Comparison of ENCODE assay signal across 9 cellular contexts in genomic region chr11:18615628-18616392, GRCh38. TPM values are rescaled to one million over a fixed set of nuclear protein-coding genes. Genes with fewer than 3 reads are reported as not detected.
DNase-seq lines count a peak whose midpoint lies in the region; ATAC-seq and TF ChIP-seq lines count a peak whose summit lies in the region.
"Had no signal": no experiment of that assay in that cellular context is flagged by ENCODE, and none has a peak within 500 bp of the region (broad histone marks: within the 10 kb centered on the region; RNA-seq: fewer than 3 reads in every experiment).

No MANE protein-coding gene starts in this region.

- H3K27ac Mint-ChIP-seq in activated naive CD8-positive, alpha-beta T cell treated with anti-CD3 and anti-CD28 coated beads, Interleukin-2, amount 10 ng/mL, durations not matched to agents 7 days and 5 days = peak overlapping the region; percentile 63

- ATAC-seq in HG03378 (IDR thresholded peaks at IDR 0.05; ENCODE audit: unreplicated experiment) = peak; percentile 96
- ATAC-seq in activated naive CD8-positive, alpha-beta T cell treated with anti-CD3 and anti-CD28 coated beads, Interleukin-2, amount 10 ng/mL, durations not matched to agents 7 days and 5 days (ENCODE audit: low read depth) = peak; percentile 65
- ATAC-seq: sciatic nerve had no signal

- peak overlapping the region; percentile 24 for H3K4me3 Mint-ChIP-seq in activated naive CD8-positive, alpha-beta T cell treated with anti-CD3 and anti-CD28 coated beads, Interleukin-2, amount 10 ng/mL, durations not matched to agents 7 days and 5 days

- no peaks in the 10 kb centered on the region for H3K9me3 Mint-ChIP-seq in activated naive CD8-positive, alpha-beta T cell treated with anti-CD3 and anti-CD28 coated beads, Interleukin-2, amount 10 ng/mL, durations not matched to agents 7 days and 5 days

- H3K27me3 ChIP-seq in GM06990 (replicated peaks; ENCODE audit: control insufficient read depth, insufficient read depth, low read length) = no peaks in the 10 kb centered on the region

- H3K4me3 ChIP-seq in GM06990 (replicated peaks; ENCODE audit: low read depth, low read length) = no peak overlapping the region

- peaks cover 21% of the 10 kb centered on the region for H3K36me3 Mint-ChIP-seq in activated naive CD8-positive, alpha-beta T cell treated with anti-CD3 and anti-CD28 coated beads, Interleukin-2, amount 10 ng/mL, durations not matched to agents 7 days and 5 days

- no peak for TF ChIP-seq CTCF in GM06990 (IDR thresholded peaks at IDR 0.05; ENCODE audit: insufficient read depth, low read length, poor library complexity, severe bottlenecking)
- no peak for TF ChIP-seq CTCF in GM20000 (IDR thresholded peaks at IDR 0.05; ENCODE audit: extremely low read depth, missing control alignments)

- H3K36me3 ChIP-seq in GM06990 (ENCODE audit: control insufficient read depth, insufficient read depth, low read length) = peaks cover 10% of the 10 kb centered on the region

- peaks cover 36% of the 10 kb centered on the region for H3K4me1 Mint-ChIP-seq in activated naive CD8-positive, alpha-beta T cell treated with anti-CD3 and anti-CD28 coated beads, Interleukin-2, amount 10 ng/mL, durations not matched to agents 7 days and 5 days

- peak; percentile 81 for DNase-seq in GM06990 (ENCODE audit: extremely low read depth, insufficient read length)
- DNase-seq in GM20000 (ENCODE audit: low spot score) = peak; percentile 75
- DNase-seq in activated naive CD8-positive, alpha-beta T cell treated with anti-CD3 and anti-CD28 coated beads, Interleukin-2, amount 10 ng/mL, durations not matched to agents 7 days and 5 days = no peak
- DNase-seq in DMS153 treated with DMSO at 0.1 percent for 48 hours (lab: John Stamatoyannopoulos, UW; ENCODE audit: unreplicated experiment) = no peak
- no peak for DNase-seq in globus pallidus (ENCODE audit: low spot score)
- DNase-seq in NCI-H748 treated with DMSO at 0.1 percent for 48 hours (lab: John Stamatoyannopoulos, UW) = no peak
- no peak for DNase-seq in HuH-7.5 (ENCODE audit: low spot score)

- POLR2A ChIA-PET in activated naive CD8-positive, alpha-beta T cell treated with anti-CD3 and anti-CD28 coated beads, Interleukin-2, amount 10 ng/mL, durations not matched to agents 7 days and 5 days (lab: Charles Lee) = interaction anchor here (0.7 to 4.9 kb wide), 3 partner anchors 17 to 90 kb away, joined by 3 to 50 read pairs (median 3); partner anchors contain the start of gene SPTY2D1

- H3K27me3 Mint-ChIP-seq in activated naive CD8-positive, alpha-beta T cell treated with anti-CD3 and anti-CD28 coated beads, Interleukin-2, amount 10 ng/mL, durations not matched to agents 7 days and 5 days = no peaks in the 10 kb centered on the region

RNA-seq across cellular contexts. Expression of gene MISFA, which starts 16.2 kb away (rescaled TPM):
- 1 to 10 TPM; 1.4 to 2.2 TPM for total RNA-seq in activated naive CD8-positive, alpha-beta T cell treated with anti-CD3 and anti-CD28 coated beads, Interleukin-2, amount 10 ng/mL, durations not matched to agents 7 days and 5 days

RNA-seq across cellular contexts. Expression of gene SPTY2D1, which starts 18.3 kb away (rescaled TPM):
- 10 to 100 TPM; 27.8 to 27.9 TPM for total RNA-seq in activated naive CD8-positive, alpha-beta T cell treated with anti-CD3 and anti-CD28 coated beads, Interleukin-2, amount 10 ng/mL, durations not matched to agents 7 days and 5 days

RNA-seq across cellular contexts. Expression of gene UEVLD, which starts 27.3 kb away (rescaled TPM):
- total RNA-seq in activated naive CD8-positive, alpha-beta T cell treated with anti-CD3 and anti-CD28 coated beads, Interleukin-2, amount 10 ng/mL, durations not matched to agents 7 days and 5 days = 10 to 100 TPM; 16.4 to 16.5 TPM

Comparison
In these comparisons a context has a peak if more than half of its experiments do, and no peak if none do; other contexts are left out.
1. DNase-seq: peak in GM06990 (single experiment) and GM20000 (single experiment); none in activated naive CD8-positive, alpha-beta T cell treated with anti-CD3 and anti-CD28 coated beads, Interleukin-2, amount 10 ng/mL, durations not matched to agents 7 days and 5 days (single experiment), DMS153 treated with DMSO at 0.1 percent for 48 hours (single experiment), globus pallidus (single experiment), NCI-H748 treated with DMSO at 0.1 percent for 48 hours (single experiment) and HuH-7.5 (single experiment).